Comparison of ENCODE assay signal across 16 cellular contexts in genomic region chr1:15146142-15146541, GRCh38. TPM values are rescaled to one million over a fixed set of nuclear protein-coding genes. Genes with fewer than 3 reads are reported as not detected.
"Had no signal": no experiment of that assay in that cellular context is flagged by ENCODE, and none has a peak within 500 bp of the region (broad histone marks: within the 10 kb centered on the region; RNA-seq: fewer than 3 reads in every experiment).

No MANE protein-coding gene starts in this region.

- H3K4me1 ChIP-seq: breast epithelium, vagina had no signal

- H3K9me3 ChIP-seq: breast epithelium, thyroid gland, vagina had no signal

- H3K27ac Mint-ChIP-seq: activated CD8-positive, alpha-beta T cell treated with anti-CD3 and anti-CD28 coated beads for 36 hours; activated naive CD8-positive, alpha-beta T cell treated with anti-CD3 and anti-CD28 coated beads for 36 hours; T-helper 17 cell; WTC11 had no signal

- H3K27ac ChIP-seq: breast epithelium, thyroid gland, vagina had no signal

- H3K27me3 ChIP-seq: breast epithelium, thyroid gland, vagina had no signal

- H3K9me3 Mint-ChIP-seq: activated CD8-positive, alpha-beta T cell treated with anti-CD3 and anti-CD28 coated beads for 36 hours; activated naive CD8-positive, alpha-beta T cell treated with anti-CD3 and anti-CD28 coated beads for 36 hours; activated T-cell treated with anti-CD3 and anti-CD28 coated beads, Interleukin-2, amount 50 U/mL, for 4 hours; effector memory CD8-positive, alpha-beta T cell had no signal

- ATAC-seq: activated CD8-positive, alpha-beta T cell treated with anti-CD3 and anti-CD28 coated beads for 36 hours; activated T-cell treated with anti-CD3 and anti-CD28 coated beads, Interleukin-2, amount 50 U/mL, for 4 hours; effector memory CD8-positive, alpha-beta T cell; left ventricle myocardium superior; T-helper 17 cell; WTC11 had no signal

- H3K36me3 ChIP-seq: breast epithelium, thyroid gland, vagina had no signal

- H3K36me3 Mint-ChIP-seq: activated naive CD8-positive, alpha-beta T cell treated with anti-CD3 and anti-CD28 coated beads for 36 hours; WTC11 had no signal

- H3K4me1 Mint-ChIP-seq: T-helper 17 cell, WTC11 had no signal

- H3K4me3 Mint-ChIP-seq: activated CD8-positive, alpha-beta T cell treated with anti-CD3 and anti-CD28 coated beads for 36 hours; activated naive CD8-positive, alpha-beta T cell treated with anti-CD3 and anti-CD28 coated beads for 36 hours; activated T-cell treated with anti-CD3 and anti-CD28 coated beads, Interleukin-2, amount 50 U/mL, for 4 hours; effector memory CD8-positive, alpha-beta T cell; T-helper 17 cell; WTC11 had no signal

- H3K4me3 ChIP-seq: breast epithelium, thyroid gland, vagina had no signal

- DNase-seq: activated CD4-positive, alpha-beta T cell treated with anti-CD3 and anti-CD28 coated beads for 48 hours; activated CD8-positive, alpha-beta T cell treated with anti-CD3 and anti-CD28 coated beads for 36 hours; activated naive CD8-positive, alpha-beta T cell treated with anti-CD3 and anti-CD28 coated beads for 36 hours; activated T-cell treated with anti-CD3 and anti-CD28 coated beads, Interleukin-2, amount 50 U/mL, for 4 hours; dermis blood vessel endothelial cell; effector memory CD8-positive, alpha-beta T cell; foreskin melanocyte; kidney glomerular epithelial cell; left ventricle myocardium superior; mesenchymal stem cell; stimulated activated CD4-positive, alpha-beta T cell treated with anti-CD3 and anti-CD28 coated beads, Interleukin-2, amount 100 ng/mL, for 24 hours; T-helper 17 cell; thyroid gland had no signal

RNA-seq across cellular contexts. Expression of gene TMEM51, which starts 7.4 kb away (rescaled TPM):
- total RNA-seq: activated CD8-positive, alpha-beta T cell treated with anti-CD3 and anti-CD28 coated beads for 36 hours; activated naive CD8-positive, alpha-beta T cell treated with anti-CD3 and anti-CD28 coated beads for 36 hours; T-helper 17 cell had no signal
